Comparison of ENCODE assay signal across 14 cellular contexts in genomic region chr1:158035014-158035413, GRCh38. TPM values are rescaled to one million over a fixed set of nuclear protein-coding genes. Genes with fewer than 3 reads are reported as not detected.
"Had no signal": no experiment of that assay in that cellular context is flagged by ENCODE, and none has a peak within 500 bp of the region (broad histone marks: within the 10 kb centered on the region; RNA-seq: fewer than 3 reads in every experiment).

No MANE protein-coding gene starts in this region.

- H3K4me3 Mint-ChIP-seq: activated CD4-positive, alpha-beta T cell treated with anti-CD3 and anti-CD28 coated beads, Interleukin-2, amount 10 ng/mL, durations not matched to agents 7 days and 5 days; activated naive CD4-positive, alpha-beta T cell treated with anti-CD3 and anti-CD28 coated beads, Interleukin-2, amount 10 ng/mL, durations not matched to agents 7 days and 5 days had no signal

- DNase-seq: activated CD4-positive, alpha-beta T cell treated with anti-CD3 and anti-CD28 coated beads, Interleukin-2, amount 10 ng/mL, durations not matched to agents 7 days and 5 days; activated CD4-positive, CD25-positive, alpha-beta regulatory T cell; activated naive CD4-positive, alpha-beta T cell treated with anti-CD3 and anti-CD28 coated beads, Interleukin-2, amount 10 ng/mL, durations not matched to agents 7 days and 5 days; body of pancreas; dermis blood vessel endothelial cell; heart left ventricle; retina; T-helper 2 cell; thyroid gland; uterus had no signal

- H3K9ac ChIP-seq: parathyroid adenoma had no signal

- H3K9me3 ChIP-seq: body of pancreas, esophagus muscularis mucosa, heart left ventricle, thyroid gland, uterus had no signal

- H3K27ac Mint-ChIP-seq: activated CD4-positive, alpha-beta T cell treated with anti-CD3 and anti-CD28 coated beads, Interleukin-2, amount 10 ng/mL, durations not matched to agents 7 days and 5 days; activated naive CD4-positive, alpha-beta T cell treated with anti-CD3 and anti-CD28 coated beads, Interleukin-2, amount 10 ng/mL, durations not matched to agents 7 days and 5 days; activated T-helper 2 cell treated with anti-CD3 and anti-CD28 coated beads, Interferon-gamma antibody, Interleukin-2, Interleukin-4, amounts not matched to agents 10 μg/mL and 5 μg/mL and 100 μg/mL, durations not matched to agents 14 hours and 24 hours and 36 hours had no signal

- H3K4me1 Mint-ChIP-seq: activated CD4-positive, alpha-beta T cell treated with anti-CD3 and anti-CD28 coated beads, Interleukin-2, amount 10 ng/mL, durations not matched to agents 7 days and 5 days; activated naive CD4-positive, alpha-beta T cell treated with anti-CD3 and anti-CD28 coated beads, Interleukin-2, amount 10 ng/mL, durations not matched to agents 7 days and 5 days had no signal

- H3K4me3 ChIP-seq: body of pancreas, esophagus muscularis mucosa, heart left ventricle, thyroid gland, uterus had no signal

- H3K27ac ChIP-seq: body of pancreas, esophagus muscularis mucosa, parathyroid adenoma, thyroid gland had no signal

- H3K4me1 ChIP-seq: body of pancreas, parathyroid adenoma had no signal

- H3K36me3 ChIP-seq: thyroid gland, uterus had no signal

- H3K79me2 ChIP-seq: parathyroid adenoma had no signal

- H3K27me3 Mint-ChIP-seq: activated CD4-positive, alpha-beta T cell treated with anti-CD3 and anti-CD28 coated beads, Interleukin-2, amount 10 ng/mL, durations not matched to agents 7 days and 5 days had no signal

- H3K27me3 ChIP-seq: body of pancreas, esophagus muscularis mucosa, heart left ventricle, thyroid gland, uterus had no signal

- H3K36me3 Mint-ChIP-seq: activated naive CD4-positive, alpha-beta T cell treated with anti-CD3 and anti-CD28 coated beads, Interleukin-2, amount 10 ng/mL, durations not matched to agents 7 days and 5 days had no signal

- H2AFZ ChIP-seq: parathyroid adenoma had no signal

- ATAC-seq: body of pancreas, left lobe of liver had no signal

- H3K9me3 Mint-ChIP-seq: activated CD4-positive, alpha-beta T cell treated with anti-CD3 and anti-CD28 coated beads, Interleukin-2, amount 10 ng/mL, durations not matched to agents 7 days and 5 days; activated naive CD4-positive, alpha-beta T cell treated with anti-CD3 and anti-CD28 coated beads, Interleukin-2, amount 10 ng/mL, durations not matched to agents 7 days and 5 days; activated T-helper 2 cell treated with anti-CD3 and anti-CD28 coated beads, Interferon-gamma antibody, Interleukin-2, Interleukin-4, amounts not matched to agents 10 μg/mL and 5 μg/mL and 100 μg/mL, durations not matched to agents 14 hours and 24 hours and 36 hours had no signal

RNA-seq across cellular contexts. Expression of gene KIRREL1, which starts 41.6 kb away (rescaled TPM):
- total RNA-seq: activated CD4-positive, alpha-beta T cell treated with anti-CD3 and anti-CD28 coated beads, Interleukin-2, amount 10 ng/mL, durations not matched to agents 7 days and 5 days; activated T-helper 2 cell treated with anti-CD3 and anti-CD28 coated beads, Interferon-gamma antibody, Interleukin-2, Interleukin-4, amounts not matched to agents 10 μg/mL and 5 μg/mL and 100 μg/mL, durations not matched to agents 14 hours and 24 hours and 36 hours had no signal
